In the genomic region with DNA sequence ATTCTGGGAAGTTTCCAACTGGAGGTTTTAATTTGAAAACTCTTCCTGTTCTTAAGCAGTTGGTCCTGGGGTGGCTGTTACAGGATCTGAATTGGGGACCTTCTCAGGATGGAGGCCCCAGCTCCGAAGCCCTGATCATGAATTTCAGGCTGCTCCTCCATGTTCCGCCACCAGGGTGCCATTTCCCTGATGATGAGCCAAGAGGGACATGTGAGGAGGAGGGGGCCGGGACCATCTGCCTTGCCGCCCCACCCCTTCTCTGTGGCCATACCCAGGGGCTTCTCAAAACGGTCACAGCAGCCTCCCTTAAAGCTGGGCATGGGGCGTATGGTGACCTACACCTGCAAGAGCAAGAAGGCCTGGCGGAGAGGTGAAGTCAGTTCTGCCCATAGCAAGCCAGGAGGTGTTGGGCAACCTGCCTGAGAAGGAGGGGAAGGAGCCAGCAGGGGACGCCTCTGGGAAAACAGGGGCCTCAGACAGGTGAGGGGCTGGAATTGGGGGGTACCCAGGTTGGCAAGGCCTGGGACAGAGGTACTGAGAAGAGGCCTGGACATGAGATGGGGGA, we compare ENCODE assay signal across 1 cellular context.
A peak's percentile ranks its signal among the peaks of the same experiment; 100 is the strongest.
TF ChIP-seq lines count a peak whose summit lies in the region.

No MANE protein-coding gene starts in this region.

TF ChIP-seq in HepG2, 621 proteins besides CTCF, POLR2A, EP300 and RAD21 (continued from another document):
- TF ChIP-seq PATZ1 (CRISPR knock-in tag; IDR thresholded peaks at IDR 0.05) (peak; percentile 58), NFATC3 (CRISPR knock-in tag; IDR thresholded peaks at IDR 0.05) (no peak), ZNF609 (CRISPR knock-in tag; IDR thresholded peaks at IDR 0.05; ENCODE audit: borderline replicate concordance) (no peak)
